Comparison of ENCODE assay signal across 1 cellular context in the genomic region with DNA sequence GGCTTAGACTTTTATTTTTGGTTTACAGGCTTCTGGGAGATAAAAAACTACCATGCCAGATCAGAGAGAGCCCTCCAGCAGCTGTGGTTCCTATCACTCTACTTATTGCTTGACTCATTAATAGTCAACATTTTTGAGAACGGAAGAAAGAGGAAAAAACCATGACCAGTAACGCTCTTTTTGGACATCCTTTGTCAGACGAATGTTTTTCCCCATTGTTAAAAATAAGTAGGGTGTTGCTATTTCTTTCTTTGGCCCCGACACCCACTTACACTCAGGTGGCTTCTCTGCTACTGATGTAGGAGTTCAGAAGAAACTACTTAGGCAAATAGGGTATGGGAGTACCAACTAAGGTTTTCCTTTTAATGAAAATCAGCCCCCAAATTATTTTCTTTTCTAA.
TF ChIP-seq lines count a peak whose summit lies in the region.

No MANE protein-coding gene starts in this region.

TF ChIP-seq in GM12878, 131 proteins besides CTCF, POLR2A, EP300 and RAD21 (continued from another document):
- TF ChIP-seq MEF2A (IDR thresholded peaks at IDR 0.05; ENCODE audit: insufficient read depth, low read depth, low read length) (peak; percentile 99), CREB1 (IDR thresholded peaks at IDR 0.05; ENCODE audit: low read depth) (peak; percentile 40), NR2F1 (conservative IDR thresholded peaks at IDR 0.05) (peak; percentile 42; the same call in 1 of the 2 replicates), EED (IDR thresholded peaks at IDR 0.05; ENCODE audit: low read depth) (0 out of 2 replicates have a peak, but pooled peaks have one; percentile 21), EGR1 (IDR thresholded peaks at IDR 0.05; ENCODE audit: borderline replicate concordance in 1 of 2, low read depth in 2 of 2, low read length in 2 of 2) (peak in 1 of 2 experiments; percentile 21; a peak in 1 of 3 replicates), MYC (IDR thresholded peaks at IDR 0.05; ENCODE audit: insufficient read depth, insufficient read length, insufficient replicate concordance, low read length, severe bottlenecking) (no peak), ZNF274 (IDR thresholded peaks at IDR 0.05; ENCODE audit: insufficient read depth, insufficient read length) (no peak), RUNX3 (IDR thresholded peaks at IDR 0.05; ENCODE audit: low read length) (peak; percentile 81), STAT3 (IDR thresholded peaks at IDR 0.05; ENCODE audit: low read depth, low read length) (no peak), ETV6 (conservative IDR thresholded peaks at IDR 0.05 in 1 of 2, IDR thresholded peaks at IDR 0.05 in 1 of 2; ENCODE audit: borderline replicate concordance in 1 of 2, low read depth in 1 of 2) (peak in 1 of 2 experiments; percentile 57; a peak in 1 of 4 replicates), NBN (IDR thresholded peaks at IDR 0.05) (0 out of 2 replicates have a peak, but pooled peaks have one; percentile 33), NRF1 (conservative IDR thresholded peaks at IDR 0.05; ENCODE audit: low read depth, low read length) (no peak), PML (IDR thresholded peaks at IDR 0.05; ENCODE audit: low read length) (peak; percentile 78), ZBED1 (IDR thresholded peaks at IDR 0.05; ENCODE audit: borderline replicate concordance) (peak; percentile 88; the same call in 1 of the 2 replicates), TBL1XR1 (IDR thresholded peaks at IDR 0.05; ENCODE audit: low read depth, low read length) (peak; percentile 91), GABPA (IDR thresholded peaks at IDR 0.05; ENCODE audit: low read depth) (0 out of 2 replicates have a peak, but pooled peaks have one; percentile 47), IKZF1 (conservative IDR thresholded peaks at IDR 0.05) (peak; percentile 68), TCF7 (IDR thresholded peaks at IDR 0.05; ENCODE audit: borderline replicate concordance) (peak; percentile 41; the same call in 1 of the 2 replicates), NFIC (IDR thresholded peaks at IDR 0.05; ENCODE audit: low read depth, low read length) (peak; percentile 95), CREM (IDR thresholded peaks at IDR 0.05; ENCODE audit: low read depth) (peak; percentile 80), BHLHE40 (IDR thresholded peaks at IDR 0.05; ENCODE audit: borderline replicate concordance in 1 of 2, low read depth in 2 of 2, low read length in 1 of 2) (peak; percentile 27 to 55; a peak in 1 of 4 replicates), RELA (IDR thresholded peaks at IDR 0.05; ENCODE audit: borderline replicate concordance, partially characterized antibody) (peak; percentile 51), SRF (IDR thresholded peaks at IDR 0.05; ENCODE audit: low read depth in 2 of 2, low read length in 2 of 2) (peak in 1 of 2 experiments; percentile 11; a peak in 1 of 4 replicates), SIX5 (IDR thresholded peaks at IDR 0.05; ENCODE audit: low read depth, low read length, severe bottlenecking) (no peak), ATF7 (IDR thresholded peaks at IDR 0.05; ENCODE audit: low read depth) (peak; percentile 45; the same call in 1 of the 2 replicates), IKZF2 (IDR thresholded peaks at IDR 0.05) (peak; percentile 61 to 72; a peak in 2 of 4 replicates), FOXK2 (IDR thresholded peaks at IDR 0.05) (no peak), DPF2 (IDR thresholded peaks at IDR 0.05) (0 out of 2 replicates have a peak, but pooled peaks have one; percentile 31), JUNB (IDR thresholded peaks at IDR 0.05) (peak; percentile 77), CEBPB (IDR thresholded peaks at IDR 0.05; ENCODE audit: borderline replicate concordance in 1 of 2, low read depth in 2 of 2, low read length in 2 of 2) (no peak), CHD1 (IDR thresholded peaks at IDR 0.05; ENCODE audit: low read depth, low read length) (no peak), MYB (IDR thresholded peaks at IDR 0.05; ENCODE audit: borderline replicate concordance, low read depth, low read length) (no peak), LARP7 (IDR thresholded peaks at IDR 0.05) (no peak), NR2C2 (IDR thresholded peaks at IDR 0.05; ENCODE audit: borderline replicate concordance, control insufficient read depth, insufficient read length, low read depth) (no peak), SREBF1 (IDR thresholded peaks at IDR 0.05; ENCODE audit: low read length) (no peak), MEF2B (IDR thresholded peaks at IDR 0.05; ENCODE audit: partially characterized antibody, poor library complexity, severe bottlenecking) (peak; percentile 84)
- TF ChIP-seq, protein P1, sequence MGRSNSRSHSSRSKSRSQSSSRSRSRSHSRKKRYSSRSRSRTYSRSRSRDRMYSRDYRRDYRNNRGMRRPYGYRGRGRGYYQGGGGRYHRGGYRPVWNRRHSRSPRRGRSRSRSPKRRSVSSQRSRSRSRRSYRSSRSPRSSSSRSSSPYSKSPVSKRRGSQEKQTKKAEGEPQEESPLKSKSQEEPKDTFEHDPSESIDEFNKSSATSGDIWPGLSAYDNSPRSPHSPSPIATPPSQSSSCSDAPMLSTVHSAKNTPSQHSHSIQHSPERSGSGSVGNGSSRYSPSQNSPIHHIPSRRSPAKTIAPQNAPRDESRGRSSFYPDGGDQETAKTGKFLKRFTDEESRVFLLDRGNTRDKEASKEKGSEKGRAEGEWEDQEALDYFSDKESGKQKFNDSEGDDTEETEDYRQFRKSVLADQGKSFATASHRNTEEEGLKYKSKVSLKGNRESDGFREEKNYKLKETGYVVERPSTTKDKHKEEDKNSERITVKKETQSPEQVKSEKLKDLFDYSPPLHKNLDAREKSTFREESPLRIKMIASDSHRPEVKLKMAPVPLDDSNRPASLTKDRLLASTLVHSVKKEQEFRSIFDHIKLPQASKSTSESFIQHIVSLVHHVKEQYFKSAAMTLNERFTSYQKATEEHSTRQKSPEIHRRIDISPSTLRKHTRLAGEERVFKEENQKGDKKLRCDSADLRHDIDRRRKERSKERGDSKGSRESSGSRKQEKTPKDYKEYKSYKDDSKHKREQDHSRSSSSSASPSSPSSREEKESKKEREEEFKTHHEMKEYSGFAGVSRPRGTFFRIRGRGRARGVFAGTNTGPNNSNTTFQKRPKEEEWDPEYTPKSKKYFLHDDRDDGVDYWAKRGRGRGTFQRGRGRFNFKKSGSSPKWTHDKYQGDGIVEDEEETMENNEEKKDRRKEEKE (IDR thresholded peaks at IDR 0.05): no peak
- TF ChIP-seq, protein P2, sequence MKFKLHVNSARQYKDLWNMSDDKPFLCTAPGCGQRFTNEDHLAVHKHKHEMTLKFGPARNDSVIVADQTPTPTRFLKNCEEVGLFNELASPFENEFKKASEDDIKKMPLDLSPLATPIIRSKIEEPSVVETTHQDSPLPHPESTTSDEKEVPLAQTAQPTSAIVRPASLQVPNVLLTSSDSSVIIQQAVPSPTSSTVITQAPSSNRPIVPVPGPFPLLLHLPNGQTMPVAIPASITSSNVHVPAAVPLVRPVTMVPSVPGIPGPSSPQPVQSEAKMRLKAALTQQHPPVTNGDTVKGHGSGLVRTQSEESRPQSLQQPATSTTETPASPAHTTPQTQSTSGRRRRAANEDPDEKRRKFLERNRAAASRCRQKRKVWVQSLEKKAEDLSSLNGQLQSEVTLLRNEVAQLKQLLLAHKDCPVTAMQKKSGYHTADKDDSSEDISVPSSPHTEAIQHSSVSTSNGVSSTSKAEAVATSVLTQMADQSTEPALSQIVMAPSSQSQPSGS (IDR thresholded peaks at IDR 0.05; ENCODE audit: low read length): peak; percentile 84
- TF ChIP-seq, protein P3, sequence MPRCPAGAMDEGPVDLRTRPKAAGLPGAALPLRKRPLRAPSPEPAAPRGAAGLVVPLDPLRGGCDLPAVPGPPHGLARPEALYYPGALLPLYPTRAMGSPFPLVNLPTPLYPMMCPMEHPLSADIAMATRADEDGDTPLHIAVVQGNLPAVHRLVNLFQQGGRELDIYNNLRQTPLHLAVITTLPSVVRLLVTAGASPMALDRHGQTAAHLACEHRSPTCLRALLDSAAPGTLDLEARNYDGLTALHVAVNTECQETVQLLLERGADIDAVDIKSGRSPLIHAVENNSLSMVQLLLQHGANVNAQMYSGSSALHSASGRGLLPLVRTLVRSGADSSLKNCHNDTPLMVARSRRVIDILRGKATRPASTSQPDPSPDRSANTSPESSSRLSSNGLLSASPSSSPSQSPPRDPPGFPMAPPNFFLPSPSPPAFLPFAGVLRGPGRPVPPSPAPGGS (IDR thresholded peaks at IDR 0.05; ENCODE audit: borderline replicate concordance, insufficient read depth, low read depth, low read length, poor library complexity, severe bottlenecking): peak; percentile 65
- TF ChIP-seq, protein P4, sequence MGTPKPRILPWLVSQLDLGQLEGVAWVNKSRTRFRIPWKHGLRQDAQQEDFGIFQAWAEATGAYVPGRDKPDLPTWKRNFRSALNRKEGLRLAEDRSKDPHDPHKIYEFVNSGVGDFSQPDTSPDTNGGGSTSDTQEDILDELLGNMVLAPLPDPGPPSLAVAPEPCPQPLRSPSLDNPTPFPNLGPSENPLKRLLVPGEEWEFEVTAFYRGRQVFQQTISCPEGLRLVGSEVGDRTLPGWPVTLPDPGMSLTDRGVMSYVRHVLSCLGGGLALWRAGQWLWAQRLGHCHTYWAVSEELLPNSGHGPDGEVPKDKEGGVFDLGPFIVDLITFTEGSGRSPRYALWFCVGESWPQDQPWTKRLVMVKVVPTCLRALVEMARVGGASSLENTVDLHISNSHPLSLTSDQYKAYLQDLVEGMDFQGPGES (IDR thresholded peaks at IDR 0.05): no peak
- TF ChIP-seq, protein P5, sequence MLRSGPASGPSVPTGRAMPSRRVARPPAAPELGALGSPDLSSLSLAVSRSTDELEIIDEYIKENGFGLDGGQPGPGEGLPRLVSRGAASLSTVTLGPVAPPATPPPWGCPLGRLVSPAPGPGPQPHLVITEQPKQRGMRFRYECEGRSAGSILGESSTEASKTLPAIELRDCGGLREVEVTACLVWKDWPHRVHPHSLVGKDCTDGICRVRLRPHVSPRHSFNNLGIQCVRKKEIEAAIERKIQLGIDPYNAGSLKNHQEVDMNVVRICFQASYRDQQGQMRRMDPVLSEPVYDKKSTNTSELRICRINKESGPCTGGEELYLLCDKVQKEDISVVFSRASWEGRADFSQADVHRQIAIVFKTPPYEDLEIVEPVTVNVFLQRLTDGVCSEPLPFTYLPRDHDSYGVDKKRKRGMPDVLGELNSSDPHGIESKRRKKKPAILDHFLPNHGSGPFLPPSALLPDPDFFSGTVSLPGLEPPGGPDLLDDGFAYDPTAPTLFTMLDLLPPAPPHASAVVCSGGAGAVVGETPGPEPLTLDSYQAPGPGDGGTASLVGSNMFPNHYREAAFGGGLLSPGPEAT (IDR thresholded peaks at IDR 0.05; ENCODE audit: low read depth): peak; percentile 72
- TF ChIP-seq, protein P6, sequence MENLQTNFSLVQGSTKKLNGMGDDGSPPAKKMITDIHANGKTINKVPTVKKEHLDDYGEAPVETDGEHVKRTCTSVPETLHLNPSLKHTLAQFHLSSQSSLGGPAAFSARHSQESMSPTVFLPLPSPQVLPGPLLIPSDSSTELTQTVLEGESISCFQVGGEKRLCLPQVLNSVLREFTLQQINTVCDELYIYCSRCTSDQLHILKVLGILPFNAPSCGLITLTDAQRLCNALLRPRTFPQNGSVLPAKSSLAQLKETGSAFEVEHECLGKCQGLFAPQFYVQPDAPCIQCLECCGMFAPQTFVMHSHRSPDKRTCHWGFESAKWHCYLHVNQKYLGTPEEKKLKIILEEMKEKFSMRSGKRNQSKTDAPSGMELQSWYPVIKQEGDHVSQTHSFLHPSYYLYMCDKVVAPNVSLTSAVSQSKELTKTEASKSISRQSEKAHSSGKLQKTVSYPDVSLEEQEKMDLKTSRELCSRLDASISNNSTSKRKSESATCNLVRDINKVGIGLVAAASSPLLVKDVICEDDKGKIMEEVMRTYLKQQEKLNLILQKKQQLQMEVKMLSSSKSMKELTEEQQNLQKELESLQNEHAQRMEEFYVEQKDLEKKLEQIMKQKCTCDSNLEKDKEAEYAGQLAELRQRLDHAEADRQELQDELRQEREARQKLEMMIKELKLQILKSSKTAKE (IDR thresholded peaks at IDR 0.05; ENCODE audit: low read depth, poor library complexity, severe bottlenecking): peak; percentile 93
- TF ChIP-seq, protein P7, sequence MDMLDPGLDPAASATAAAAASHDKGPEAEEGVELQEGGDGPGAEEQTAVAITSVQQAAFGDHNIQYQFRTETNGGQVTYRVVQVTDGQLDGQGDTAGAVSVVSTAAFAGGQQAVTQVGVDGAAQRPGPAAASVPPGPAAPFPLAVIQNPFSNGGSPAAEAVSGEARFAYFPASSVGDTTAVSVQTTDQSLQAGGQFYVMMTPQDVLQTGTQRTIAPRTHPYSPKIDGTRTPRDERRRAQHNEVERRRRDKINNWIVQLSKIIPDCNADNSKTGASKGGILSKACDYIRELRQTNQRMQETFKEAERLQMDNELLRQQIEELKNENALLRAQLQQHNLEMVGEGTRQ (IDR thresholded peaks at IDR 0.05; ENCODE audit: borderline replicate concordance, low read depth, low read length): no peak
TF ChIP-seq in GM12878: peak in this region for 30.
